2 cellular contexts compared by ENCODE assay signal in the genomic region with DNA sequence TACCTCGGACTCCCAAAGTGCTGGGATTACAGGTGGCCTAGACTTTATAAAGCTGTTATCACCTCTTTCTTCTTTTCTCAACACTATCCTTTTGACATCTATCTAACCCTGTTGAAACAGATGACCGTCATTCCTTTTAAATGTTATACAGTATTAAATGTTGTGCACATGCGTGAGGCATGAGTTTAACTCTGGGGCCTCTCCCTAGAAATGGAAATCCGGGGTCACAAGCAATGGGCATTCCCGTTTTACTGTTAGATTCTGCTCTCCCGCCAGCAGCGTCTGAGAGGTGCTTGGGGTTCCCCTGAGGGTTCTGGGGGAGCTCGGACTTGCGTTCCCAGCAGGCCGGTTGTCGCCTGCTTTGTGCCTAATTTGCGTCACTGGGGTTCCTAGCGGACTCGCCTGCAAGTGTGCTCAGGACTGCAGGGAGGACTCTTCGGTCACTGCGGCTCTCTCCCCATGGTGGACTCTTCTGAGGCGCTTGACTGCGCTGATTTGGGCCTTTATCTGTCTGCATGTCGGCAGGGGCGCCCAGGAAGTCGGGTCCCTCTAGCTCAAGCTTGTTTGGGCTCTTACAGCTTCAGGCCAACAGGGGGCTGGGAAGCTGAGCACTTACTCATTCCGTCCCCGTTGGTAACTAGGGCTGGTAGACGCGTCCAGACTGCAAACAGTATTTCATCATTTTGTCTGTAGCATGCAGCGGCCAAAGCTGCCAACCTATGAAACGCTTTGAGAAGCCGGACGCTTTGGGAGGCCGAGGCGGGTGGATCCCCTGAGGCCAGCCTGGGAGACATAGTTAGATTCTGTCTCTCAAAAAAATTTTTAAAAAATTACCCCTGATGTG.
TF ChIP-seq lines count a peak whose summit lies in the region.

No MANE protein-coding gene starts in this region.

TF ChIP-seq in IMR-90, 13 proteins besides CTCF, POLR2A, EP300 and RAD21:
- TF ChIP-seq MAFK (IDR thresholded peaks at IDR 0.05; ENCODE audit: low read depth, low read length): no peak
- TF ChIP-seq, protein P1, sequence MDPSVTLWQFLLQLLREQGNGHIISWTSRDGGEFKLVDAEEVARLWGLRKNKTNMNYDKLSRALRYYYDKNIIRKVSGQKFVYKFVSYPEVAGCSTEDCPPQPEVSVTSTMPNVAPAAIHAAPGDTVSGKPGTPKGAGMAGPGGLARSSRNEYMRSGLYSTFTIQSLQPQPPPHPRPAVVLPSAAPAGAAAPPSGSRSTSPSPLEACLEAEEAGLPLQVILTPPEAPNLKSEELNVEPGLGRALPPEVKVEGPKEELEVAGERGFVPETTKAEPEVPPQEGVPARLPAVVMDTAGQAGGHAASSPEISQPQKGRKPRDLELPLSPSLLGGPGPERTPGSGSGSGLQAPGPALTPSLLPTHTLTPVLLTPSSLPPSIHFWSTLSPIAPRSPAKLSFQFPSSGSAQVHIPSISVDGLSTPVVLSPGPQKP (IDR thresholded peaks at IDR 0.05; ENCODE audit: borderline replicate concordance, low read depth, low read length): no peak
- TF ChIP-seq CEBPB (IDR thresholded peaks at IDR 0.05; ENCODE audit: low read depth, low read length): peak; percentile 85
- peak; percentile 22; the same call in 1 of the 2 replicates for TF ChIP-seq SMC3 (IDR thresholded peaks at IDR 0.05; ENCODE audit: low read depth, low read length)
- TF ChIP-seq RCOR1 (IDR thresholded peaks at IDR 0.05; ENCODE audit: insufficient replicate concordance, low read length): no peak
- TF ChIP-seq RFX5 (IDR thresholded peaks at IDR 0.05; ENCODE audit: low read depth, low read length): no peak
- TF ChIP-seq BHLHE40 (IDR thresholded peaks at IDR 0.05; ENCODE audit: low read depth, low read length): no peak
- TF ChIP-seq MAZ (IDR thresholded peaks at IDR 0.05; ENCODE audit: borderline replicate concordance, low read depth, low read length): peak; percentile 41; the same call in 1 of the 2 replicates
- TF ChIP-seq, protein P2, sequence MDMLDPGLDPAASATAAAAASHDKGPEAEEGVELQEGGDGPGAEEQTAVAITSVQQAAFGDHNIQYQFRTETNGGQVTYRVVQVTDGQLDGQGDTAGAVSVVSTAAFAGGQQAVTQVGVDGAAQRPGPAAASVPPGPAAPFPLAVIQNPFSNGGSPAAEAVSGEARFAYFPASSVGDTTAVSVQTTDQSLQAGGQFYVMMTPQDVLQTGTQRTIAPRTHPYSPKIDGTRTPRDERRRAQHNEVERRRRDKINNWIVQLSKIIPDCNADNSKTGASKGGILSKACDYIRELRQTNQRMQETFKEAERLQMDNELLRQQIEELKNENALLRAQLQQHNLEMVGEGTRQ (IDR thresholded peaks at IDR 0.05; ENCODE audit: low read depth, low read length): no peak
- TF ChIP-seq CHD1 (IDR thresholded peaks at IDR 0.05; ENCODE audit: low read depth, low read length): no peak
- no peak for TF ChIP-seq FOS (IDR thresholded peaks at IDR 0.05; ENCODE audit: low read depth, low read length)
TF ChIP-seq in IMR-90: peak in this region for 3.

TF ChIP-seq in GM12878, 131 proteins besides CTCF, POLR2A, EP300 and RAD21 (continues in another document):
- TF ChIP-seq KAT2A (conservative IDR thresholded peaks at IDR 0.05; ENCODE audit: control insufficient read depth, low read depth, low read length): no peak
- no peak for TF ChIP-seq JUND (IDR thresholded peaks at IDR 0.05; ENCODE audit: low read depth, low read length)
- no peak for TF ChIP-seq CBX3 (IDR thresholded peaks at IDR 0.05; ENCODE audit: borderline replicate concordance, low read depth)
- no peak for TF ChIP-seq MYB (IDR thresholded peaks at IDR 0.05; ENCODE audit: borderline replicate concordance, low read depth, low read length)
- TF ChIP-seq SIX5 (IDR thresholded peaks at IDR 0.05; ENCODE audit: low read depth, low read length, severe bottlenecking): no peak
- TF ChIP-seq TCF3 (IDR thresholded peaks at IDR 0.05; ENCODE audit: borderline replicate concordance, insufficient read depth, low read depth, low read length): no peak
- no peak for TF ChIP-seq RUNX3 (IDR thresholded peaks at IDR 0.05; ENCODE audit: low read length)
- no peak for TF ChIP-seq NFIC (IDR thresholded peaks at IDR 0.05; ENCODE audit: low read depth, low read length)
- TF ChIP-seq RFX5 (IDR thresholded peaks at IDR 0.05; ENCODE audit: low read depth, low read length): no peak
- TF ChIP-seq YY1 (IDR thresholded peaks at IDR 0.05; ENCODE audit: low read depth, low read length): peak; percentile 76
- TF ChIP-seq, protein P3, sequence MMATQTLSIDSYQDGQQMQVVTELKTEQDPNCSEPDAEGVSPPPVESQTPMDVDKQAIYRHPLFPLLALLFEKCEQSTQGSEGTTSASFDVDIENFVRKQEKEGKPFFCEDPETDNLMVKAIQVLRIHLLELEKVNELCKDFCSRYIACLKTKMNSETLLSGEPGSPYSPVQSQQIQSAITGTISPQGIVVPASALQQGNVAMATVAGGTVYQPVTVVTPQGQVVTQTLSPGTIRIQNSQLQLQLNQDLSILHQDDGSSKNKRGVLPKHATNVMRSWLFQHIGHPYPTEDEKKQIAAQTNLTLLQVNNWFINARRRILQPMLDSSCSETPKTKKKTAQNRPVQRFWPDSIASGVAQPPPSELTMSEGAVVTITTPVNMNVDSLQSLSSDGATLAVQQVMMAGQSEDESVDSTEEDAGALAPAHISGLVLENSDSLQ (IDR thresholded peaks at IDR 0.05): no peak
- peak; percentile 45 for TF ChIP-seq HDAC6 (IDR thresholded peaks at IDR 0.05; ENCODE audit: unreplicated experiment)
- TF ChIP-seq, protein P4, sequence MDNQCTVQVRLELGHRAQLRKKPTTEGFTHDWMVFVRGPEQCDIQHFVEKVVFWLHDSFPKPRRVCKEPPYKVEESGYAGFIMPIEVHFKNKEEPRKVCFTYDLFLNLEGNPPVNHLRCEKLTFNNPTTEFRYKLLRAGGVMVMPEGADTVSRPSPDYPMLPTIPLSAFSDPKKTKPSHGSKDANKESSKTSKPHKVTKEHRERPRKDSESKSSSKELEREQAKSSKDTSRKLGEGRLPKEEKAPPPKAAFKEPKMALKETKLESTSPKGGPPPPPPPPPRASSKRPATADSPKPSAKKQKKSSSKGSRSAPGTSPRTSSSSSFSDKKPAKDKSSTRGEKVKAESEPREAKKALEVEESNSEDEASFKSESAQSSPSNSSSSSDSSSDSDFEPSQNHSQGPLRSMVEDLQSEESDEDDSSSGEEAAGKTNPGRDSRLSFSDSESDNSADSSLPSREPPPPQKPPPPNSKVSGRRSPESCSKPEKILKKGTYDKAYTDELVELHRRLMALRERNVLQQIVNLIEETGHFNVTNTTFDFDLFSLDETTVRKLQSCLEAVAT (IDR thresholded peaks at IDR 0.05): peak; percentile 22; the same call in 1 of the 2 replicates
- TF ChIP-seq, protein P5, sequence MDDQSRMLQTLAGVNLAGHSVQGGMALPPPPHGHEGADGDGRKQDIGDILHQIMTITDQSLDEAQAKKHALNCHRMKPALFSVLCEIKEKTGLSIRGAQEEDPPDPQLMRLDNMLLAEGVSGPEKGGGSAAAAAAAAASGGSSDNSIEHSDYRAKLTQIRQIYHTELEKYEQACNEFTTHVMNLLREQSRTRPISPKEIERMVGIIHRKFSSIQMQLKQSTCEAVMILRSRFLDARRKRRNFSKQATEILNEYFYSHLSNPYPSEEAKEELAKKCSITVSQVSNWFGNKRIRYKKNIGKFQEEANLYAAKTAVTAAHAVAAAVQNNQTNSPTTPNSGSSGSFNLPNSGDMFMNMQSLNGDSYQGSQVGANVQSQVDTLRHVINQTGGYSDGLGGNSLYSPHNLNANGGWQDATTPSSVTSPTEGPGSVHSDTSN (IDR thresholded peaks at IDR 0.05; ENCODE audit: insufficient replicate concordance, low read depth, low read length): no peak
- no peak for TF ChIP-seq SRF (IDR thresholded peaks at IDR 0.05; ENCODE audit: low read depth in 2 of 2, low read length in 2 of 2)
- no peak; the same call in 1 of the 2 replicates for TF ChIP-seq SMARCA5 (IDR thresholded peaks at IDR 0.05)
- no peak for TF ChIP-seq SUPT20H (IDR thresholded peaks at IDR 0.05; ENCODE audit: borderline replicate concordance, control insufficient read depth, low read depth, low read length)
- 0 out of 2 replicates have a peak, but pooled peaks have one; percentile 21 for TF ChIP-seq BACH1 (IDR thresholded peaks at IDR 0.05; ENCODE audit: borderline replicate concordance)
- TF ChIP-seq MEF2B (IDR thresholded peaks at IDR 0.05; ENCODE audit: partially characterized antibody, poor library complexity, severe bottlenecking): peak; percentile 56
- TF ChIP-seq BMI1 (IDR thresholded peaks at IDR 0.05; ENCODE audit: borderline replicate concordance): no peak
- no peak for TF ChIP-seq TCF12 (IDR thresholded peaks at IDR 0.05; ENCODE audit: low read depth, low read length)
- TF ChIP-seq TAF1 (IDR thresholded peaks at IDR 0.05; ENCODE audit: borderline replicate concordance, low read depth, low read length): peak; percentile 58; the same call in 1 of the 2 replicates
- TF ChIP-seq ZZZ3 (IDR thresholded peaks at IDR 0.05; ENCODE audit: control insufficient read depth, insufficient read length, low read depth): no peak
- TF ChIP-seq, protein P6, sequence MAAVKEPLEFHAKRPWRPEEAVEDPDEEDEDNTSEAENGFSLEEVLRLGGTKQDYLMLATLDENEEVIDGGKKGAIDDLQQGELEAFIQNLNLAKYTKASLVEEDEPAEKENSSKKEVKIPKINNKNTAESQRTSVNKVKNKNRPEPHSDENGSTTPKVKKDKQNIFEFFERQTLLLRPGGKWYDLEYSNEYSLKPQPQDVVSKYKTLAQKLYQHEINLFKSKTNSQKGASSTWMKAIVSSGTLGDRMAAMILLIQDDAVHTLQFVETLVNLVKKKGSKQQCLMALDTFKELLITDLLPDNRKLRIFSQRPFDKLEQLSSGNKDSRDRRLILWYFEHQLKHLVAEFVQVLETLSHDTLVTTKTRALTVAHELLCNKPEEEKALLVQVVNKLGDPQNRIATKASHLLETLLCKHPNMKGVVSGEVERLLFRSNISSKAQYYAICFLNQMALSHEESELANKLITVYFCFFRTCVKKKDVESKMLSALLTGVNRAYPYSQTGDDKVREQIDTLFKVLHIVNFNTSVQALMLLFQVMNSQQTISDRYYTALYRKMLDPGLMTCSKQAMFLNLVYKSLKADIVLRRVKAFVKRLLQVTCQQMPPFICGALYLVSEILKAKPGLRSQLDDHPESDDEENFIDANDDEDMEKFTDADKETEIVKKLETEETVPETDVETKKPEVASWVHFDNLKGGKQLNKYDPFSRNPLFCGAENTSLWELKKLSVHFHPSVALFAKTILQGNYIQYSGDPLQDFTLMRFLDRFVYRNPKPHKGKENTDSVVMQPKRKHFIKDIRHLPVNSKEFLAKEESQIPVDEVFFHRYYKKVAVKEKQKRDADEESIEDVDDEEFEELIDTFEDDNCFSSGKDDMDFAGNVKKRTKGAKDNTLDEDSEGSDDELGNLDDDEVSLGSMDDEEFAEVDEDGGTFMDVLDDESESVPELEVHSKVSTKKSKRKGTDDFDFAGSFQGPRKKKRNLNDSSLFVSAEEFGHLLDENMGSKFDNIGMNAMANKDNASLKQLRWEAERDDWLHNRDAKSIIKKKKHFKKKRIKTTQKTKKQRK (IDR thresholded peaks at IDR 0.05; ENCODE audit: low read depth, low read length): no peak
- no peak for TF ChIP-seq STAT3 (IDR thresholded peaks at IDR 0.05; ENCODE audit: low read depth, low read length)
- TF ChIP-seq ZNF274 (IDR thresholded peaks at IDR 0.05; ENCODE audit: insufficient read depth, insufficient read length): no peak
- no peak for TF ChIP-seq KLF5 (IDR thresholded peaks at IDR 0.05; ENCODE audit: partially characterized antibody)
- TF ChIP-seq CBFB (IDR thresholded peaks at IDR 0.05; ENCODE audit: low read depth): no peak; the same call in 1 of the 2 replicates
- TF ChIP-seq SREBF2 (IDR thresholded peaks at IDR 0.05; ENCODE audit: low read length): no peak
- TF ChIP-seq GATAD2B (conservative IDR thresholded peaks at IDR 0.05; ENCODE audit: low read depth): peak; percentile 68
- peak; percentile 42; the same call in 1 of the 2 replicates for TF ChIP-seq NBN (IDR thresholded peaks at IDR 0.05)
- no peak for TF ChIP-seq PAX5 (IDR thresholded peaks at IDR 0.05; ENCODE audit: borderline replicate concordance, low read depth, low read length)
- no peak for TF ChIP-seq PML (IDR thresholded peaks at IDR 0.05; ENCODE audit: low read length)
- TF ChIP-seq, protein P7, sequence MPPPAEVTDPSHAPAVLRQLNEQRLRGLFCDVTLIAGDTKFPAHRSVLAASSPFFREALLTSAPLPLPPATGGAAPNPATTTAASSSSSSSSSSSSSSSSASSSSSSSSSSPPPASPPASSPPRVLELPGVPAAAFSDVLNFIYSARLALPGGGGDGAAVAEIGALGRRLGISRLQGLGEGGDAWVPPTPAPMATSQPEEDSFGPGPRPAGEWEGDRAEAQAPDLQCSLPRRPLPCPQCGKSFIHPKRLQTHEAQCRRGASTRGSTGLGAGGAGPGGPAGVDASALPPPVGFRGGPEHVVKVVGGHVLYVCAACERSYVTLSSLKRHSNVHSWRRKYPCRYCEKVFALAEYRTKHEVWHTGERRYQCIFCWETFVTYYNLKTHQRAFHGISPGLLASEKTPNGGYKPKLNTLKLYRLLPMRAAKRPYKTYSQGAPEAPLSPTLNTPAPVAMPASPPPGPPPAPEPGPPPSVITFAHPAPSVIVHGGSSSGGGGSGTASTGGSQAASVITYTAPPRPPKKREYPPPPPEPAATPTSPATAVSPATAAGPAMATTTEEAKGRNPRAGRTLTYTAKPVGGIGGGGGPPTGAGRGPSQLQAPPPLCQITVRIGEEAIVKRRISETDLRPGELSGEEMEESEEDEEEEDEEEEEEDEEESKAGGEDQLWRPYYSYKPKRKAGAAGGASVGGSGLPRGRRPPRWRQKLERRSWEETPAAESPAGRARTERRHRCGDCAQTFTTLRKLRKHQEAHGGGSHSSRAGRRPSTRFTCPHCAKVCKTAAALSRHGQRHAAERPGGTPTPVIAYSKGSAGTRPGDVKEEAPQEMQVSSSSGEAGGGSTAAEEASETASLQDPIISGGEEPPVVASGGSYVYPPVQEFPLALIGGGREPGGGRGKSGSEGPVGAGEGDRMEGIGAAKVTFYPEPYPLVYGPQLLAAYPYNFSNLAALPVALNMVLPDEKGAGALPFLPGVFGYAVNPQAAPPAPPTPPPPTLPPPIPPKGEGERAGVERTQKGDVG (CRISPR knock-in tag; IDR thresholded peaks at IDR 0.05): no peak
- TF ChIP-seq, protein P1 (IDR thresholded peaks at IDR 0.05; ENCODE audit: low read depth, low read length): peak; percentile 37; the same call in 1 of the 2 replicates
